Comparison of ENCODE assay signal across 12 cellular contexts in genomic region chr10:6530211-6530840, GRCh38. TPM values are rescaled to one million over a fixed set of nuclear protein-coding genes. Genes with fewer than 3 reads are reported as not detected.
A peak's percentile ranks its signal among the peaks of the same experiment; 100 is the strongest.
DNase-seq lines count a peak whose midpoint lies in the region; ATAC-seq, FAIRE-seq and TF ChIP-seq lines count a peak whose summit lies in the region.
"Had no signal": no experiment of that assay in that cellular context is flagged by ENCODE, and none has a peak within 500 bp of the region (broad histone marks: within the 10 kb centered on the region; RNA-seq: fewer than 3 reads in every experiment).

No MANE protein-coding gene starts in this region.

- no peak for TF ChIP-seq POLR2A in esophagus muscularis mucosa (IDR thresholded peaks at IDR 0.05; ENCODE audit: low read depth)
- TF ChIP-seq POLR2A in GM12892 (IDR thresholded peaks at IDR 0.05; ENCODE audit: low read depth, low read length), result no peak

- TF ChIP-seq EP300 in esophagus muscularis mucosa (IDR thresholded peaks at IDR 0.05), result no peak

- peaks cover 41% of the 10 kb centered on the region for H3K36me3 Mint-ChIP-seq in T-helper 1 cell treated with Interleukin-12 subunit alpha and Interleukin-12 subunit beta and Interleukin-4 antibody, amounts not matched to agents 30 μg/mL and 1 μg/mL, for 36 hours (ENCODE audit: low read depth)

- H3K27ac Mint-ChIP-seq in T-helper 1 cell treated with Interleukin-12 subunit alpha and Interleukin-12 subunit beta and Interleukin-4 antibody, amounts not matched to agents 30 μg/mL and 1 μg/mL, for 36 hours, result peak overlapping the region; percentile 100
- H3K27ac Mint-ChIP-seq: nephron progenitor cell had no signal

- no peak for TF ChIP-seq CTCF in esophagus muscularis mucosa (IDR thresholded peaks at IDR 0.05)

- H3K27ac ChIP-seq in esophagus muscularis mucosa (replicated peaks in 1 of 4), result no peak overlapping the region
- H3K27ac ChIP-seq: BLaER1 treated with 17β-estradiol and CSF1 and Interleukin-3, amounts not matched to agents 10 nM and 100 nM; thyroid gland had no signal

- no peaks in the 10 kb centered on the region for H3K9me3 ChIP-seq in esophagus muscularis mucosa
- H3K9me3 ChIP-seq: thyroid gland had no signal

- WGBS in esophagus muscularis mucosa, result 82% methylated on average over 18 of the region's 18 CpGs

- peak overlapping the region; percentile 90 for H3K4me3 Mint-ChIP-seq in T-helper 1 cell treated with Interleukin-12 subunit alpha and Interleukin-12 subunit beta and Interleukin-4 antibody, amounts not matched to agents 30 μg/mL and 1 μg/mL, for 36 hours
- H3K4me3 Mint-ChIP-seq: nephron progenitor cell had no signal

- no peak for FAIRE-seq in GM12892 (lab: Jason Lieb, UNC)

- DNase-seq in activated T-cell treated with anti-CD3 and anti-CD28 coated beads for 4 hours (peak; percentile 55), esophagus muscularis mucosa (ENCODE audit: extremely low spot score) (peak; percentile 91), GM12892 (ENCODE audit: insufficient read length) (no peak), germinal center (ENCODE audit: low spot score) (no peak), kidney glomerular epithelial cell (lab: John Stamatoyannopoulos, UW) (no peak)
- DNase-seq in stimulated activated CD8-positive, alpha-beta memory T cell treated with anti-CD3 and anti-CD28 coated beads, Interleukin-15, amount 100 ng/mL, for 1 hour (ENCODE audit: low read depth), result peak; percentile 41
- DNase-seq: hypothalamus, nephron progenitor cell, thyroid gland had no signal

- no peak overlapping the region for H3K4me3 ChIP-seq in esophagus muscularis mucosa
- H3K4me3 ChIP-seq: BLaER1 treated with 17β-estradiol and CSF1 and Interleukin-3, amounts not matched to agents 10 nM and 100 nM; thyroid gland had no signal

- no peaks in the 10 kb centered on the region for H3K4me1 ChIP-seq in esophagus muscularis mucosa
- H3K4me1 ChIP-seq: thyroid gland had no signal

- no peaks in the 10 kb centered on the region for H3K36me3 ChIP-seq in esophagus muscularis mucosa
- H3K36me3 ChIP-seq: thyroid gland had no signal

- peaks cover 70% of the 10 kb centered on the region for H3K4me1 Mint-ChIP-seq in T-helper 1 cell treated with Interleukin-12 subunit alpha and Interleukin-12 subunit beta and Interleukin-4 antibody, amounts not matched to agents 30 μg/mL and 1 μg/mL, for 36 hours (ENCODE audit: low read depth)

- intact Hi-C loops in esophagus muscularis mucosa (cut with DNase I), result no loop called here

- ATAC-seq in GM18520 (IDR thresholded peaks at IDR 0.05; ENCODE audit: unreplicated experiment), result no peak

- peaks cover 0 to 10% (median 0%) of the 10 kb centered on the region in 4 donors for H3K27me3 ChIP-seq in esophagus muscularis mucosa
- H3K27me3 ChIP-seq: BLaER1 treated with 17β-estradiol and CSF1 and Interleukin-3, amounts not matched to agents 10 nM and 100 nM; thyroid gland had no signal

- H3K27me3 Mint-ChIP-seq in T-helper 1 cell treated with Interleukin-12 subunit alpha and Interleukin-12 subunit beta and Interleukin-4 antibody, amounts not matched to agents 30 μg/mL and 1 μg/mL, for 36 hours (ENCODE audit: low read depth), result no peaks in the 10 kb centered on the region

- no peaks in the 10 kb centered on the region for H3K9me3 Mint-ChIP-seq in T-helper 1 cell treated with Interleukin-12 subunit alpha and Interleukin-12 subunit beta and Interleukin-4 antibody, amounts not matched to agents 30 μg/mL and 1 μg/mL, for 36 hours
- H3K9me3 Mint-ChIP-seq: nephron progenitor cell had no signal

RNA-seq across cellular contexts. Expression of gene PRKCQ, which starts 49.8 kb away (rescaled TPM):
- total RNA-seq in esophagus muscularis mucosa, result 1 to 10 TPM; 4.6 to 9.4 (median 6.8) TPM
- polyA plus RNA-seq in GM12892 (2012; ENCODE audit: missing spikeins), result not detected

Comparison
In these comparisons a context has a peak if more than half of its experiments do, and no peak if none do; other contexts are left out.
1. DNase-seq: peak in activated T-cell treated with anti-CD3 and anti-CD28 coated beads for 4 hours (single experiment), esophagus muscularis mucosa (single experiment) and stimulated activated CD8-positive, alpha-beta memory T cell treated with anti-CD3 and anti-CD28 coated beads, Interleukin-15, amount 100 ng/mL, for 1 hour (single experiment); none in GM12892 (single experiment), germinal center (single experiment) and kidney glomerular epithelial cell (single experiment).